Comparison of ENCODE assay signal across 23 cellular contexts in the genomic region with DNA sequence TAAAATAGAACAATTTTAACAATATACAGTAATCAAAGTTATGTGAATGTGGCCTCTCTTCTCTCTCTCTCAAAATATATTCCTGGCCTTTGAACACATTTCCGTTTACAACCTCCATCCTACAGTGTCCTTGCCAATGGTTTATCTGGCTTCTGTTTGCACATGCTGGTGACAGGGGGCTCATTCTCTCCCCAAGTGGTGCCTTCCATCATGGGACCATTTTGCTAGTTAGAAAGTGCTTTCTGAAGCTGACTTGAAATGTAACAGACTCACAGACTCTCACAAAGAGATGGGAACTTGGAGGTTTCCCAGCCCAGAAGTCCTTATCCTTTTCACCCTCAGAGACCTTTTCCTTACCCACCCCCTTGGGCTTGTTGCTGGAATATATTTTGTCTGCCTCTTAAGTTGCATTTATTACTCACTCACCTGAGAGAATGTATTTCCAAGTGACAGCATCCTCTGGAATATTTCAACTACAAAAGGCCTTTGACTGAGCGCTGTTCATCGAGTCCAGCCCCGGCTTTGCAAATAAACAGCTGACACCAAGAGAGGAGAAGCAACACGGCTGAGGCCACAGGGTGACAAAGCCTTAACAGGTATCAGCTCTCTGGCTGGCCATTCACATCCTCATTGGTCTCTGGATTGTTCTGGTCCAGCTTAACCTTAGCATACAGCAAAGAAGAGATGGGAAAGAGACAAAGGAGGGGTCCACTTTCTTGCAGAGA. TPM values are rescaled to one million over a fixed set of nuclear protein-coding genes. Genes with fewer than 3 reads are reported as not detected.
"Had no signal": no experiment of that assay in that cellular context is flagged by ENCODE, and none has a peak within 500 bp of the region (broad histone marks: within the 10 kb centered on the region; RNA-seq: fewer than 3 reads in every experiment).

No MANE protein-coding gene starts in this region.

- H3K36me3 ChIP-seq: esophagus squamous epithelium, right lobe of liver, thyroid gland had no signal

- H3K9me3 Mint-ChIP-seq: activated B cell treated with CpG ODN at 0.5 μM for 24 hours; activated naive CD4-positive, alpha-beta T cell treated with anti-CD3 and anti-CD28 coated beads, Interleukin-2, amount 10 ng/mL, durations not matched to agents 7 days and 5 days; activated naive CD8-positive, alpha-beta T cell treated with anti-CD3 and anti-CD28 coated beads, Interleukin-2, amount 10 ng/mL, durations not matched to agents 7 days and 5 days; activated T-cell treated with anti-CD3 and anti-CD28 coated beads, Interleukin-2, amount 50 U/mL, for 72 hours; dendritic cell treated with granulocyte-macrophage colony-stimulating factor and Interleukin-4, amounts not matched to agents 40 ng/mL and 50 ng/mL, for 4 days; naive B cell; stimulated activated effector memory CD8-positive, alpha-beta T cell treated with anti-CD3 and anti-CD28 coated beads, Interleukin-12 subunit alpha, Interleukin-12 subunit beta, amount 100 ng/mL, for 72 hours; stimulated activated naive CD8-positive, alpha-beta T cell treated with anti-CD3 and anti-CD28 coated beads, Interleukin-15, amount 100 ng/mL, for 72 hours; T-cell had no signal

- H3K9me3 ChIP-seq: esophagus squamous epithelium, right lobe of liver, thyroid gland had no signal

- H3K4me3 ChIP-seq: esophagus squamous epithelium, right lobe of liver, skin epidermis, thyroid gland had no signal

- H3K4me1 ChIP-seq: thyroid gland had no signal

- H3K27ac ChIP-seq: right lobe of liver, skin epidermis, thyroid gland had no signal

- H3K4me1 Mint-ChIP-seq: activated B cell treated with CpG ODN at 0.5 μM for 24 hours; activated naive CD4-positive, alpha-beta T cell treated with anti-CD3 and anti-CD28 coated beads, Interleukin-2, amount 10 ng/mL, durations not matched to agents 7 days and 5 days; activated naive CD8-positive, alpha-beta T cell treated with anti-CD3 and anti-CD28 coated beads, Interleukin-2, amount 10 ng/mL, durations not matched to agents 7 days and 5 days; naive B cell; stimulated activated effector memory CD8-positive, alpha-beta T cell treated with anti-CD3 and anti-CD28 coated beads, Interleukin-12 subunit alpha, Interleukin-12 subunit beta, amount 100 ng/mL, for 72 hours; stimulated activated naive CD8-positive, alpha-beta T cell treated with anti-CD3 and anti-CD28 coated beads, Interleukin-15, amount 100 ng/mL, for 72 hours; T-cell had no signal

- H3K36me3 Mint-ChIP-seq: activated naive CD4-positive, alpha-beta T cell treated with anti-CD3 and anti-CD28 coated beads, Interleukin-2, amount 10 ng/mL, durations not matched to agents 7 days and 5 days; activated naive CD8-positive, alpha-beta T cell treated with anti-CD3 and anti-CD28 coated beads, Interleukin-2, amount 10 ng/mL, durations not matched to agents 7 days and 5 days; naive B cell; stimulated activated effector memory CD8-positive, alpha-beta T cell treated with anti-CD3 and anti-CD28 coated beads, Interleukin-12 subunit alpha, Interleukin-12 subunit beta, amount 100 ng/mL, for 72 hours; T-cell had no signal

- H3K27ac Mint-ChIP-seq: activated B cell treated with CpG ODN at 0.5 μM for 24 hours; activated naive CD4-positive, alpha-beta T cell treated with anti-CD3 and anti-CD28 coated beads, Interleukin-2, amount 10 ng/mL, durations not matched to agents 7 days and 5 days; activated naive CD8-positive, alpha-beta T cell treated with anti-CD3 and anti-CD28 coated beads, Interleukin-2, amount 10 ng/mL, durations not matched to agents 7 days and 5 days; activated T-cell treated with anti-CD3 and anti-CD28 coated beads, Interleukin-2, amount 50 U/mL, for 72 hours; dendritic cell treated with granulocyte-macrophage colony-stimulating factor and Interleukin-4, amounts not matched to agents 40 ng/mL and 50 ng/mL, for 4 days; naive B cell; stimulated activated effector memory CD8-positive, alpha-beta T cell treated with anti-CD3 and anti-CD28 coated beads, Interleukin-12 subunit alpha, Interleukin-12 subunit beta, amount 100 ng/mL, for 72 hours; stimulated activated naive CD8-positive, alpha-beta T cell treated with anti-CD3 and anti-CD28 coated beads, Interleukin-15, amount 100 ng/mL, for 72 hours; T-cell had no signal

- ATAC-seq: activated T-cell treated with anti-CD3 and anti-CD28 coated beads, Interleukin-2, amount 50 U/mL, for 72 hours; left ventricle myocardium superior; right lobe of liver; stimulated activated effector memory CD8-positive, alpha-beta T cell treated with anti-CD3 and anti-CD28 coated beads, Interleukin-12 subunit alpha, Interleukin-12 subunit beta, amount 100 ng/mL, for 72 hours; stimulated activated naive CD8-positive, alpha-beta T cell treated with anti-CD3 and anti-CD28 coated beads, Interleukin-15, amount 100 ng/mL, for 72 hours; T-cell had no signal

- H3K27me3 ChIP-seq: right lobe of liver, thyroid gland had no signal

- H3K4me3 Mint-ChIP-seq: activated B cell treated with CpG ODN at 0.5 μM for 24 hours; activated naive CD4-positive, alpha-beta T cell treated with anti-CD3 and anti-CD28 coated beads, Interleukin-2, amount 10 ng/mL, durations not matched to agents 7 days and 5 days; activated naive CD8-positive, alpha-beta T cell treated with anti-CD3 and anti-CD28 coated beads, Interleukin-2, amount 10 ng/mL, durations not matched to agents 7 days and 5 days; activated T-cell treated with anti-CD3 and anti-CD28 coated beads, Interleukin-2, amount 50 U/mL, for 72 hours; dendritic cell treated with granulocyte-macrophage colony-stimulating factor and Interleukin-4, amounts not matched to agents 40 ng/mL and 50 ng/mL, for 4 days; naive B cell; stimulated activated effector memory CD8-positive, alpha-beta T cell treated with anti-CD3 and anti-CD28 coated beads, Interleukin-12 subunit alpha, Interleukin-12 subunit beta, amount 100 ng/mL, for 72 hours; stimulated activated naive CD8-positive, alpha-beta T cell treated with anti-CD3 and anti-CD28 coated beads, Interleukin-15, amount 100 ng/mL, for 72 hours; T-cell had no signal

- DNase-seq: activated B cell treated with CpG ODN at 0.5 μM for 24 hours; activated CD4-positive, alpha-beta T cell treated with anti-CD3 and anti-CD28 coated beads, Interleukin-2, amount 50 U/mL, for 1 hour; activated gamma-delta T cell; activated naive CD4-positive, alpha-beta T cell treated with anti-CD3 and anti-CD28 coated beads, Interleukin-2, amount 10 ng/mL, durations not matched to agents 7 days and 5 days; activated naive CD8-positive, alpha-beta T cell treated with anti-CD3 and anti-CD28 coated beads, Interleukin-2, amount 10 ng/mL, durations not matched to agents 7 days and 5 days; activated T-cell treated with anti-CD3 and anti-CD28 coated beads for 4 hours; activated T-cell treated with anti-CD3 and anti-CD28 coated beads, Interleukin-2, amount 50 U/mL, for 72 hours; amniotic stem cell; central memory CD4-positive, alpha-beta T cell; esophagus squamous epithelium; foreskin melanocyte; left ventricle myocardium superior; naive B cell; stimulated activated CD4-positive, alpha-beta T cell treated with anti-CD3 and anti-CD28 coated beads, Interleukin-12 subunit alpha, Interleukin-12 subunit beta, amount 100 ng/mL, for 4 hours; stimulated activated CD4-positive, alpha-beta T cell treated with anti-CD3 and anti-CD28 coated beads, Interleukin-4, amount 100 ng/mL, for 24 hours; stimulated activated naive CD8-positive, alpha-beta T cell treated with anti-CD3 and anti-CD28 coated beads, Interleukin-15, amount 100 ng/mL, for 72 hours; substantia nigra; T-cell; thyroid gland had no signal

RNA-seq across cellular contexts. Expression of a gene that starts 49.2 kb away (rescaled TPM):
- total RNA-seq: activated B cell treated with CpG ODN at 0.5 μM for 24 hours; activated naive CD8-positive, alpha-beta T cell treated with anti-CD3 and anti-CD28 coated beads, Interleukin-2, amount 10 ng/mL, durations not matched to agents 7 days and 5 days; activated T-cell treated with anti-CD3 and anti-CD28 coated beads, Interleukin-2, amount 50 U/mL, for 72 hours; esophagus squamous epithelium; left ventricle myocardium superior; T-cell had no signal
